30 cellular contexts compared by ENCODE assay signal in genomic region chr3:58416191-58416590, GRCh38. TPM values are rescaled to one million over a fixed set of nuclear protein-coding genes. Genes with fewer than 3 reads are reported as not detected.
DNase-seq lines count a peak whose midpoint lies in the region; ATAC-seq, FAIRE-seq and TF ChIP-seq lines count a peak whose summit lies in the region.
"Had no signal": no experiment of that assay in that cellular context is flagged by ENCODE, and none has a peak within 500 bp of the region (broad histone marks: within the 10 kb centered on the region; RNA-seq: fewer than 3 reads in every experiment).

No MANE protein-coding gene starts in this region.

- no peak overlapping the region for H3K9ac ChIP-seq in HepG2 (ENCODE audit: insufficient read depth, low read depth, low read length)
- H3K9ac ChIP-seq: SK-N-SH had no signal

- intact Hi-C loops in HepG2 (cut with micrococcal nuclease; ENCODE audit: unreplicated experiment) (loop anchor here (5.0 kb wide), 1 partner anchor 229 kb away; no protein-coding TSS in a partner anchor), cardiac septum (cut with DNase I) (no loop called here)

- H3K9me3 ChIP-seq in hepatocyte (ENCODE audit: low read depth) (no peaks in the 10 kb centered on the region), HepG2 (ENCODE audit: low read length) (no peaks in the 10 kb centered on the region)
- H3K9me3 ChIP-seq: MG63, SK-N-SH, uterus had no signal

- H3K27ac Mint-ChIP-seq in WTC11 (0 out of 2 replicates have a peak overlapping the region, but pooled peaks have one; percentile 3), mesothelial cell of epicardium (peak overlapping the region; percentile 43)
- H3K27ac Mint-ChIP-seq: activated B cell treated with CpG ODN at 0.5 μM for 24 hours; activated CD4-positive, alpha-beta T cell treated with anti-CD3 and anti-CD28 coated beads, Interleukin-2, amount 10 ng/mL, durations not matched to agents 7 days and 5 days; activated naive CD4-positive, alpha-beta T cell treated with anti-CD3 and anti-CD28 coated beads, Interleukin-2, amount 50 U/mL, for 72 hours had no signal

- peaks cover 4% of the 10 kb centered on the region for H3K36me3 Mint-ChIP-seq in WTC11
- no peaks in the 10 kb centered on the region for H3K36me3 Mint-ChIP-seq in mesothelial cell of epicardium
- H3K36me3 Mint-ChIP-seq: activated naive CD4-positive, alpha-beta T cell treated with anti-CD3 and anti-CD28 coated beads, Interleukin-2, amount 50 U/mL, for 72 hours had no signal

- POLR2A ChIA-PET in WTC11 (lab: Charles Lee) (interaction anchor here (0.6 to 1.6 kb wide), 2 partner anchors 9 to 100 kb away, joined by 3 read pairs; no protein-coding TSS in a partner anchor), HepG2 (lab: Yijun Ruan, JAX) (no interaction called here)

- TF ChIP-seq CTCF in WTC11 (IDR thresholded peaks at IDR 0.05) (no peak), hepatocyte (IDR thresholded peaks at IDR 0.05; ENCODE audit: poor library complexity) (no peak), mesothelial cell of epicardium (IDR thresholded peaks at IDR 0.05; ENCODE audit: unreplicated experiment) (no peak), HepG2 (CRISPR knock-in tag; IDR thresholded peaks at IDR 0.05) (no peak), GM13977 (IDR thresholded peaks at IDR 0.05; ENCODE audit: extremely low read depth, insufficient read depth, missing control alignments) (no peak)

- H3K4me1 Mint-ChIP-seq in WTC11, result peaks cover 21% of the 10 kb centered on the region
- H3K4me1 Mint-ChIP-seq in mesothelial cell of epicardium, result peaks cover 10% of the 10 kb centered on the region

- peaks cover 25% of the 10 kb centered on the region for H3K4me1 ChIP-seq in hepatocyte (ENCODE audit: insufficient read depth)
- peaks cover 22% of the 10 kb centered on the region for H3K4me1 ChIP-seq in HepG2 (ENCODE audit: insufficient read depth, low read length)

- in situ Hi-C loops in HepG2 (cut with HindIII; ENCODE audit: extremely low pct_ligation_motif_present, low pct_unique_long_range_greater_than_20kb) (loop anchor here (10.0 kb wide), 1 partner anchor 231 kb away; no protein-coding TSS in a partner anchor), GM13977 (cut with MboI; ENCODE audit: low pct_unique_long_range_greater_than_20kb, low sequenced_read_pairs, unreplicated experiment) (loop anchor here (10.0 kb wide), 1 partner anchor 81 kb away; the partner anchor contains the start of gene PXK)

- CTCF ChIA-PET in WTC11 (lab: Charles Lee) (interaction anchor here (0.8 to 2.2 kb wide), 12 partner anchors 15 to 228 kb away, joined by 3 to 17 read pairs (median 4); partner anchors contain the start of genes HTD2, PXK and RPP14), HepG2 (lab: Yijun Ruan, JAX; ENCODE audit: low intra/inter-chr PET ratio, low total read pairs) (interaction anchor here (2.9 kb wide), 1 partner anchor 95 kb away, joined by 25 read pairs; no protein-coding TSS in a partner anchor)

- no peaks in the 10 kb centered on the region for H3K9me2 ChIP-seq in hepatocyte (replicated peaks; ENCODE audit: insufficient read depth)
- H3K9me2 ChIP-seq: SK-N-SH had no signal

- H3K36me3 ChIP-seq in hepatocyte (replicated peaks; ENCODE audit: insufficient read depth, low read depth), result no peaks in the 10 kb centered on the region
- peaks cover 5% of the 10 kb centered on the region in 2 experiments; a peak in 4 of 5 replicates for H3K36me3 ChIP-seq in HepG2 (replicated peaks in 1 of 2; ENCODE audit: control insufficient read depth in 1 of 2, insufficient read depth in 2 of 2, low read length in 2 of 2)
- H3K36me3 ChIP-seq: uterus had no signal

- TF ChIP-seq POLR2A in HepG2 (IDR thresholded peaks at IDR 0.05; ENCODE audit: insufficient read depth in 1 of 2, low read depth in 2 of 2, low read length in 2 of 2), result no peak

- H3K4me3 ChIP-seq in hepatocyte (no peak overlapping the region), HepG2 (replicated peaks in 1 of 3; ENCODE audit: insufficient read depth in 1 of 3, low read depth in 2 of 3, low read length in 3 of 3) (no peak overlapping the region)
- H3K4me3 ChIP-seq: lung, MG63, smooth muscle cell, uterus had no signal

- H3K4me3 Mint-ChIP-seq in WTC11, result no peak overlapping the region
- no peak overlapping the region for H3K4me3 Mint-ChIP-seq in mesothelial cell of epicardium
- H3K4me3 Mint-ChIP-seq: activated B cell treated with CpG ODN at 0.5 μM for 24 hours; activated CD4-positive, alpha-beta T cell treated with anti-CD3 and anti-CD28 coated beads, Interleukin-2, amount 10 ng/mL, durations not matched to agents 7 days and 5 days had no signal

- no peaks in the 10 kb centered on the region for H3K27me3 Mint-ChIP-seq in WTC11 (ENCODE audit: low read depth)
- H3K27me3 Mint-ChIP-seq in mesothelial cell of epicardium (ENCODE audit: low read depth), result no peaks in the 10 kb centered on the region
- H3K27me3 Mint-ChIP-seq: activated B cell treated with CpG ODN at 0.5 μM for 24 hours; activated CD4-positive, alpha-beta T cell treated with anti-CD3 and anti-CD28 coated beads, Interleukin-2, amount 10 ng/mL, durations not matched to agents 7 days and 5 days had no signal

- no peak for TF ChIP-seq EP300 in HepG2 (IDR thresholded peaks at IDR 0.05; ENCODE audit: low read depth in 2 of 2, low read length in 2 of 2)
- TF ChIP-seq EP300 in HepG2 (CRISPR knock-in tag; IDR thresholded peaks at IDR 0.05; ENCODE audit: borderline replicate concordance), result no peak

- H2AFZ ChIP-seq in hepatocyte, result no peak overlapping the region
- no peak overlapping the region for H2AFZ ChIP-seq in HepG2 (ENCODE audit: low read length)

- no peak for FAIRE-seq in HepG2 (lab: Jason Lieb, UNC)
- FAIRE-seq in GM19239 (lab: Jason Lieb, UNC), result no peak
- FAIRE-seq: GM12892, HTR-8/SVneo, keratinocyte had no signal

- H3K9me3 Mint-ChIP-seq in WTC11, result no peaks in the 10 kb centered on the region
- no peaks in the 10 kb centered on the region for H3K9me3 Mint-ChIP-seq in mesothelial cell of epicardium
- H3K9me3 Mint-ChIP-seq: activated B cell treated with CpG ODN at 0.5 μM for 24 hours; activated CD4-positive, alpha-beta T cell treated with anti-CD3 and anti-CD28 coated beads, Interleukin-2, amount 10 ng/mL, durations not matched to agents 7 days and 5 days; activated naive CD4-positive, alpha-beta T cell treated with anti-CD3 and anti-CD28 coated beads, Interleukin-2, amount 50 U/mL, for 72 hours had no signal

- ATAC-seq in WTC11 (0 out of 2 replicates have a peak, but pooled peaks have one; percentile 21), HepG2 (no peak)
- ATAC-seq: activated naive CD4-positive, alpha-beta T cell treated with anti-CD3 and anti-CD28 coated beads, Interleukin-2, amount 50 U/mL, for 72 hours; PC-3; right cardiac atrium had no signal

- no peak for DNase-seq in WTC11 (ENCODE audit: low spot score)
- DNase-seq in hepatocyte (ENCODE audit: low spot score), result peak; percentile 40
- DNase-seq in mesothelial cell of epicardium (ENCODE audit: low spot score in 2 of 2, unreplicated experiment in 2 of 2), result no peak
- DNase-seq in HepG2 (ENCODE audit: low spot score), result no peak
- no peak for DNase-seq in GM13977 (ENCODE audit: low spot score)
- no peak for DNase-seq in cardiac septum (ENCODE audit: low spot score)
- no peak for DNase-seq in GM19239 (ENCODE audit: insufficient read length, low spot score)
- DNase-seq: activated B cell treated with CpG ODN at 0.5 μM for 24 hours; activated CD4-positive, alpha-beta T cell treated with anti-CD3 and anti-CD28 coated beads, Interleukin-2, amount 10 ng/mL, durations not matched to agents 7 days and 5 days; activated effector memory CD4-positive, alpha-beta T cell treated with Interleukin-2 at 50 U/mL for 16 hours; activated T-cell treated with anti-CD3 and anti-CD28 coated beads, Interleukin-2, amount 50 U/mL, for 1 hour; DMS153; effector CD4-positive, alpha-beta T cell; foreskin fibroblast; KG1; MG63; NCI-H1105 treated with DMSO at 0.1 percent for 48 hours; NCI-H2029; NCI-H524 treated with DMSO at 0.1 percent for 48 hours; PC-3; SK-N-SH; stimulated activated naive CD4-positive, alpha-beta T cell treated with Interleukin-2 at 50 U/mL for 16 hours; uterus had no signal

- H3K27me3 ChIP-seq in hepatocyte (no peaks in the 10 kb centered on the region), HepG2 (ENCODE audit: control insufficient read depth in 1 of 2, insufficient read depth in 2 of 2, low read length in 2 of 2) (no peaks in the 10 kb centered on the region)
- H3K27me3 ChIP-seq: MG63, uterus had no signal

- H3K79me2 ChIP-seq in hepatocyte (no peaks in the 10 kb centered on the region), HepG2 (ENCODE audit: insufficient read depth, low read length) (no peaks in the 10 kb centered on the region)

- H4K20me1 ChIP-seq in hepatocyte (ENCODE audit: insufficient read depth, poor library complexity, severe bottlenecking) (no peaks in the 10 kb centered on the region), HepG2 (ENCODE audit: insufficient read depth, low read length) (no peaks in the 10 kb centered on the region)

- no TSS peak for BruUV-seq in HepG2 (replicated peaks; lab: Mats Ljungman, UMichigan)

- TF ChIP-seq RAD21 in HepG2 (CRISPR knock-in tag; IDR thresholded peaks at IDR 0.05), result no peak

- 80% methylated on average over 2 of the region's 2 CpGs for WGBS in hepatocyte (ENCODE audit: low lambda C conversion rate, missing lambda C conversion rate)
- 97% methylated on average over 2 of the region's 2 CpGs for WGBS in HepG2 (ENCODE audit: low lambda C conversion rate)

- H3K27ac ChIP-seq in hepatocyte (peak overlapping the region; percentile 47), HepG2 (ENCODE audit: extremely low read length, insufficient read depth, low read length) (no peak overlapping the region)
- H3K27ac ChIP-seq: uterus had no signal

- H3K4me2 ChIP-seq in hepatocyte, result no peak overlapping the region
- no peak overlapping the region for H3K4me2 ChIP-seq in HepG2 (ENCODE audit: low read depth, low read length)
- H3K4me2 ChIP-seq: SK-N-SH, smooth muscle cell had no signal

RNA-seq across cellular contexts. Expression of gene PDHB, which starts 17.4 kb away (rescaled TPM):
- total RNA-seq in WTC11 (2021) (121 to 131 TPM (median 123 TPM) in 3 replicates), hepatocyte (122 and 150 TPM in 2 replicates), mesothelial cell of epicardium (63.1 to 69.4 TPM (median 64.4 TPM) in 3 replicates), HepG2 (2016; rRNA removed; fragmentation: Illumina TruSeq; extraction: Trizol) (153 and 229 TPM in 2 replicates), cardiac septum (174 TPM)
- polyA plus RNA-seq in hepatocyte (119 and 120 TPM in 2 replicates), HepG2 (2011; rRNA removed) (97.1 and 108 TPM in 2 replicates)
- total RNA-seq in HepG2 (2016; cell fraction: cytosol; rRNA removed; fragmentation: Illumina TruSeq; extraction: Trizol; ENCODE audit: low read depth), result 14.8 and 15.6 TPM in 2 replicates
- 155 and 245 TPM in 2 replicates for total RNA-seq in HepG2 (2016; cell fraction: insoluble cytoplasmic fraction; rRNA removed; fragmentation: Illumina TruSeq; extraction: Trizol)
- 30.6 and 31.8 TPM in 2 replicates for total RNA-seq in HepG2 (2016; cell fraction: membrane; rRNA removed; fragmentation: Illumina TruSeq; extraction: Trizol)
- total RNA-seq in HepG2 (2016; cell fraction: nucleus; rRNA removed; fragmentation: Illumina TruSeq; extraction: Trizol), result 63.1 and 66.4 TPM in 2 replicates
- 68.4 and 102 TPM in 2 replicates for polyA plus RNA-seq in HepG2 (2011; cell fraction: cytosol; rRNA removed)
- 28.4 and 37.7 TPM in 2 replicates for polyA plus RNA-seq in HepG2 (2011; cell fraction: nucleus; rRNA removed)
- polyA plus RNA-seq in HepG2 (2012), result 113 and 146 TPM in 2 replicates
- 11.6 and 12.1 TPM in 2 replicates for polyA plus RNA-seq in HepG2 (2016; cell fraction: cytosol; fragmentation: Illumina TruSeq; extraction: Trizol; ENCODE audit: low read depth)
- 209 and 226 TPM in 2 replicates for polyA plus RNA-seq in HepG2 (2016; cell fraction: insoluble cytoplasmic fraction; fragmentation: Illumina TruSeq; extraction: Trizol; ENCODE audit: low read depth)
- 23.0 and 24.8 TPM in 2 replicates for polyA plus RNA-seq in HepG2 (2016; cell fraction: membrane; fragmentation: Illumina TruSeq; extraction: Trizol; ENCODE audit: low read depth)
- 66.3 and 77.5 TPM in 2 replicates for polyA plus RNA-seq in HepG2 (2016; cell fraction: nucleus; fragmentation: Illumina TruSeq; extraction: Trizol; ENCODE audit: insufficient read depth, low read depth)
- 76.8 and 97.2 TPM in 2 replicates for polyA minus RNA-seq in HepG2 (2011; rRNA and poly(A)+ RNA removed; ENCODE audit: low replicate concordance)
- polyA minus RNA-seq in HepG2 (2011; cell fraction: cytosol; rRNA and poly(A)+ RNA removed), result 47.7 and 50.9 TPM in 2 replicates
- 91.3 and 98.1 TPM in 2 replicates for polyA minus RNA-seq in HepG2 (2011; cell fraction: nucleus; rRNA and poly(A)+ RNA removed)
